Comparison of ENCODE assay signal across 20 cellular contexts in genomic region chr4:24595662-24596061, GRCh38. TPM values are rescaled to one million over a fixed set of nuclear protein-coding genes. Genes with fewer than 3 reads are reported as not detected.
DNase-seq lines count a peak whose midpoint lies in the region; ATAC-seq, FAIRE-seq and TF ChIP-seq lines count a peak whose summit lies in the region.
"Had no signal": no experiment of that assay in that cellular context is flagged by ENCODE, and none has a peak within 500 bp of the region (broad histone marks: within the 10 kb centered on the region; RNA-seq: fewer than 3 reads in every experiment).

No MANE protein-coding gene starts in this region.

- H3K27ac ChIP-seq in A549, result peak overlapping the region; percentile 86 to 88
- peak overlapping the region; percentile 98 for H3K27ac ChIP-seq in PC-9
- peak overlapping the region; percentile 41 for H3K27ac ChIP-seq in hepatocyte
- H3K27ac ChIP-seq: KMS-11 had no signal

- peaks cover 10% of the 10 kb centered on the region for H3K9me3 Mint-ChIP-seq in activated naive CD4-positive, alpha-beta T cell treated with anti-CD3 and anti-CD28 coated beads for 36 hours

- H3K4me3 Mint-ChIP-seq in activated naive CD4-positive, alpha-beta T cell treated with anti-CD3 and anti-CD28 coated beads for 36 hours, result no peak overlapping the region
- H3K4me3 Mint-ChIP-seq: GM23338, T-cell had no signal

- H3K4me1 ChIP-seq in A549, result peaks cover 39% of the 10 kb centered on the region
- peaks cover 53% of the 10 kb centered on the region for H3K4me1 ChIP-seq in PC-9 (replicated peaks; ENCODE audit: insufficient read depth)
- peaks cover 18% of the 10 kb centered on the region for H3K4me1 ChIP-seq in hepatocyte (ENCODE audit: insufficient read depth)

- H3K4me3 ChIP-seq in A549 (no peak overlapping the region), PC-9 (peak overlapping the region; percentile 21; the same call in 1 of the 2 replicates), hepatocyte (no peak overlapping the region)
- H3K4me3 ChIP-seq: GM23338 had no signal

- H3K9me2 ChIP-seq in PC-9 (ENCODE audit: insufficient read depth), result no peaks in the 10 kb centered on the region
- H3K9me2 ChIP-seq in hepatocyte (replicated peaks; ENCODE audit: insufficient read depth), result no peaks in the 10 kb centered on the region

- H3K36me3 Mint-ChIP-seq in activated naive CD4-positive, alpha-beta T cell treated with anti-CD3 and anti-CD28 coated beads for 36 hours (ENCODE audit: low read depth), result peaks cover 5% of the 10 kb centered on the region
- H3K36me3 Mint-ChIP-seq: T-cell had no signal

- WGBS in A549 (ENCODE audit: missing lambda C conversion rate), result 0% methylated on average over 2 of the region's 2 CpGs
- 54% methylated on average over 2 of the region's 2 CpGs for WGBS in hepatocyte (ENCODE audit: low lambda C conversion rate, missing lambda C conversion rate)

- POLR2A ChIA-PET in A549 (lab: Yijun Ruan, JAX), result interaction anchor here (1.8 kb wide), 1 partner anchor 11 kb away, joined by 11 read pairs; the partner anchor contains the start of gene DHX15
- POLR2A ChIA-PET in PC-9 (lab: Charles Lee; ENCODE audit: unreplicated experiment), result interaction anchor here (0.9 kb wide), 1 partner anchor 11 kb away, joined by 11 read pairs; the partner anchor contains the start of gene DHX15

- BruUV-seq in PC-9 (replicated peaks; lab: Mats Ljungman, UMichigan), result no TSS peak

- H3K27me3 Mint-ChIP-seq in activated naive CD4-positive, alpha-beta T cell treated with anti-CD3 and anti-CD28 coated beads for 36 hours (ENCODE audit: low read depth), result peaks cover 1% of the 10 kb centered on the region

- TF ChIP-seq CTCF in A549 (IDR thresholded peaks at IDR 0.05) (no peak), PC-9 (conservative IDR thresholded peaks at IDR 0.05) (no peak), hepatocyte (IDR thresholded peaks at IDR 0.05; ENCODE audit: poor library complexity) (no peak)

- H2AFZ ChIP-seq in PC-9 (no peak overlapping the region), hepatocyte (no peak overlapping the region)

- ATAC-seq in A549 (peak in 1 of 2 experiments; percentile 21; a peak in 1 of 6 replicates), GM21576 (IDR thresholded peaks at IDR 0.05; ENCODE audit: unreplicated experiment) (no peak)
- ATAC-seq: GM23338, HCT116, Right ventricle myocardium inferior, T-cell had no signal

- no peaks in the 10 kb centered on the region for H4K20me1 ChIP-seq in PC-9 (ENCODE audit: insufficient read depth)
- H4K20me1 ChIP-seq in hepatocyte (ENCODE audit: insufficient read depth, poor library complexity, severe bottlenecking), result no peaks in the 10 kb centered on the region

- H3K9me3 ChIP-seq in A549 (peaks cover 2% of the 10 kb centered on the region; the same call in 2 of the 3 replicates), PC-9 (ENCODE audit: insufficient read depth, low read depth) (0 out of 2 replicates have a peak, but pooled peaks cover 3% of the 10 kb centered on the region), hepatocyte (ENCODE audit: low read depth) (no peaks in the 10 kb centered on the region)

- no peak overlapping the region for H3K27ac Mint-ChIP-seq in activated naive CD4-positive, alpha-beta T cell treated with anti-CD3 and anti-CD28 coated beads for 36 hours
- H3K27ac Mint-ChIP-seq: GM23338, T-cell had no signal

- no peaks in the 10 kb centered on the region for H3K27me3 ChIP-seq in PC-9 (ENCODE audit: insufficient read depth, low read depth)
- H3K27me3 ChIP-seq in hepatocyte, result no peaks in the 10 kb centered on the region

- TF ChIP-seq EP300 in A549 (IDR thresholded peaks at IDR 0.05), result no peak

- H3K4me1 Mint-ChIP-seq in activated naive CD4-positive, alpha-beta T cell treated with anti-CD3 and anti-CD28 coated beads for 36 hours (ENCODE audit: low read depth), result no peaks in the 10 kb centered on the region
- H3K4me1 Mint-ChIP-seq: T-cell had no signal

- intact Hi-C loops in PC-9 (cut with micrococcal nuclease; ENCODE audit: unreplicated experiment), result loop anchor here (5.0 kb wide), 1 partner anchor 167 kb away; no protein-coding TSS in a partner anchor
- intact Hi-C loops in activated naive CD4-positive, alpha-beta T cell treated with anti-CD3 and anti-CD28 coated beads for 36 hours (cut with micrococcal nuclease), result no loop called here

- no peak for TF ChIP-seq POLR2A in A549 (IDR thresholded peaks at IDR 0.05; ENCODE audit: low read length)

- CTCF ChIA-PET in A549 (lab: Yijun Ruan, JAX) (no interaction called here), PC-9 (lab: Charles Lee) (interaction anchor here (0.7 kb wide), 1 partner anchor 85 kb away, joined by 14 read pairs; no protein-coding TSS in a partner anchor)
- CTCF ChIA-PET in activated naive CD4-positive, alpha-beta T cell treated with anti-CD3 and anti-CD28 coated beads for 36 hours (lab: Charles Lee), result interaction anchor here (0.6 kb wide), 1 partner anchor 35 kb away, joined by 3 read pairs; no protein-coding TSS in a partner anchor

- peaks cover 52% of the 10 kb centered on the region for H3F3A ChIP-seq in PC-9 (ENCODE audit: insufficient read depth, low read depth)

- DNase-seq in A549 (ENCODE audit: low read depth in 1 of 2, low spot score in 1 of 2) (peak in 1 of 2 experiments; percentile 4), EL (peak; percentile 23), PC-9 (peak; percentile 19 to 73), hepatocyte (ENCODE audit: low spot score) (no peak), NCI-H2107 (lab: John Stamatoyannopoulos, UW) (no peak), cerebellum (ENCODE audit: low spot score) (no peak)
- no peak for DNase-seq in activated naive CD4-positive, alpha-beta T cell treated with anti-CD3 and anti-CD28 coated beads for 36 hours
- DNase-seq: C1 segment of cervical spinal cord; NCI-H1105 treated with DMSO at 0.1 percent for 48 hours; NCI-H1694 treated with DMSO at 0.1 percent for 48 hours; NCI-H226; NCI-H524 treated with DMSO at 0.1 percent for 48 hours; NK-92 treated with Interleukin-12 subunit alpha and Interleukin-12 subunit beta, amount 100 ng/mL, for 24 hours; T-cell had no signal

- FAIRE-seq in A549 (lab: Jason Lieb, UNC), result no peak
- FAIRE-seq: G401.6 had no signal

- H3K4me2 ChIP-seq in A549 (peak overlapping the region; percentile 69), PC-9 (peak overlapping the region; percentile 72), hepatocyte (peak overlapping the region; percentile 18)

- H3K79me2 ChIP-seq in PC-9 (ENCODE audit: low read depth) (no peaks in the 10 kb centered on the region), hepatocyte (no peaks in the 10 kb centered on the region)

- H3K36me3 ChIP-seq in PC-9 (ENCODE audit: low read depth) (no peaks in the 10 kb centered on the region), hepatocyte (replicated peaks; ENCODE audit: insufficient read depth, low read depth) (no peaks in the 10 kb centered on the region)

- no peak for TF ChIP-seq RAD21 in A549 (conservative IDR thresholded peaks at IDR 0.05 in 1 of 2, IDR thresholded peaks at IDR 0.05 in 1 of 2)

TF ChIP-seq in A549, 52 proteins besides CTCF, POLR2A, EP300 and RAD21:
- TF ChIP-seq MYC (IDR thresholded peaks at IDR 0.05; ENCODE audit: borderline replicate concordance, low read length) (no peak), FOSL2 (IDR thresholded peaks at IDR 0.05) (no peak), FOSL2 (CRISPR knock-in tag; IDR thresholded peaks at IDR 0.05) (peak; percentile 40)

RNA-seq across cellular contexts. Expression of gene DHX15, which starts 11.3 kb away (rescaled TPM):
- polyA plus RNA-seq in A549 (2011; rRNA removed), result 171 and 189 TPM in 2 replicates
- 57.7 and 60.1 TPM in 2 replicates for polyA plus RNA-seq in A549 (2012; cell fraction: cytosol; rRNA removed)
- polyA plus RNA-seq in A549 (2012; cell fraction: nucleus; rRNA removed), result 62.8 and 107 TPM in 2 replicates
- polyA plus RNA-seq in A549 (2017; fragmentation: RNase III; extraction: RNeasy Plus Mini Kit Qiagen cat#74134 plus additional on column Dnase treatment), result 153 to 154 TPM (median 154 TPM) in 3 replicates
- polyA minus RNA-seq in A549 (2011; rRNA and poly(A)+ RNA removed), result 125 and 131 TPM in 2 replicates
- 134 and 157 TPM in 2 replicates for total RNA-seq in PC-9 (2021)
- total RNA-seq in hepatocyte, result 180 and 188 TPM in 2 replicates
- polyA plus RNA-seq in hepatocyte, result 88.1 and 88.4 TPM in 2 replicates
- 220 TPM for total RNA-seq in cerebellum
- 100 to 1,000 TPM; 197 to 199 TPM for total RNA-seq in activated naive CD4-positive, alpha-beta T cell treated with anti-CD3 and anti-CD28 coated beads for 36 hours

Comparison
In these comparisons a context has a peak if more than half of its experiments do, and no peak if none do; other contexts are left out.
1. DNase-seq: peak in EL (single experiment) and PC-9 (2 of 2); none in hepatocyte (single experiment), NCI-H2107 (single experiment), cerebellum (single experiment) and activated naive CD4-positive, alpha-beta T cell treated with anti-CD3 and anti-CD28 coated beads for 36 hours (single experiment).
2. H3K27ac ChIP-seq: peak in every context shown above with its lines; median percentile 98 in PC-9; 87 in A549; 41 in hepatocyte.
3. H3K4me2 ChIP-seq: peak in every context shown above with its lines; median percentile 72 in PC-9; 69 in A549; 18 in hepatocyte.